Comparison of ENCODE assay signal across 8 cellular contexts in the genomic region with DNA sequence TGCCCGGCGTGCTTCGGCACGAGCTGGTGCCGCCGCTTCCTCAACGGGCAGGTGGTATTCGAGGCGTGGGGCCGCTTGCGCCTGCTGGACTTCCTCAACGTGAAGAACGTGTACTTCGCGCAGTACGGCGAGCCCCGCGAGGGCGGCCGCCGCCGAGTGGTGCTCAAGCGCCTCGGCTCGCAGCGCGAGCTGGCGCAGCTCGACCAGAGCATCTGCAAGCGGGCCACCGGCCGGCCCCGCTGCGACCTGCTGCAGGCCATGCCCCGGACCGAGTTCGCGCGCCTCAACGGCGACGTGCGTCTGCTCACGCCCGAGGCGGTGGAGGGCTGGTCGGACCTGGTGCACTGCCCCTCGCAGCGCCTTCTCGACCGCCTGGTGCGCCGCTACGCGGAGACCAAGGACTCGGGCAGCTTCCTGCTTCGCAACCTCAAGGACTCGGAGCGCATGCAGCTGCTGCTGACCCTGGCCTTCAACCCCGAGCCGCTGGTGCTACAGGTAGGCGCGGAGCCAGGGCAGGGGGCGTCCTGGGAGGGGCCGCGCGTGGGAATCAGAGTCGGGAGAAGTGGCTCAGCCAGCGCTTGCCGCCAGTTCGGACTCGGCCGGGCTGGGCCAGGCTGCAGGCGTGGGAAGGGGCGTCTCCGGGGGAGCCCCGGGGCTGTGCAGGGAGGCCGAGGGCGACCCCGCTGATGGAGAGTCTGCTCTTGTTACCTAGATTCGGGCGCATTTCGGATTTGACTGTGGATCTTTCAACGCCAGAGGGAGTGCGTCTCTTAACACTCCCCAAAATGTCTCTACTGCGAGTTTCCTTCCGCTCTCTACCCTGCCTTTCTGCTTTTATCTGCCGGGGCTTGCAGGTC. TPM values are rescaled to one million over a fixed set of nuclear protein-coding genes. Genes with fewer than 3 reads are reported as not detected.
DNase-seq lines count a peak whose midpoint lies in the region; ATAC-seq and TF ChIP-seq lines count a peak whose summit lies in the region.

No MANE protein-coding gene starts in this region.

- intact Hi-C loops in aorta (cut with DNase I) = loop anchor here in 1 of 2 donors (10.0 kb wide), 1 partner anchor 142 kb away; no protein-coding TSS in a partner anchor

- peak; percentile 55 for TF ChIP-seq CTCF in hepatocyte (IDR thresholded peaks at IDR 0.05; ENCODE audit: poor library complexity)

- peaks cover 25% of the 10 kb centered on the region for H3K4me1 ChIP-seq in hepatocyte (ENCODE audit: insufficient read depth)
- peaks cover 3% of the 10 kb centered on the region for H3K4me1 ChIP-seq in rectal smooth muscle tissue (ENCODE audit: control insufficient read depth, insufficient read depth, low read length)
- H3K4me1 ChIP-seq in aorta (ENCODE audit: control insufficient read depth in 1 of 2, insufficient read depth in 2 of 2, low read length in 2 of 2) = peaks cover 0 to 1% of the 10 kb centered on the region in 2 donors

- H3K4me2 ChIP-seq in hepatocyte = peak overlapping the region; percentile 73

- peak overlapping the region; percentile 74 for H2AFZ ChIP-seq in hepatocyte

- DNase-seq in NCI-H146 (lab: John Stamatoyannopoulos, UW) (peak; percentile 97), astrocyte of the hippocampus (ENCODE audit: low read depth, low spot score) (peak; percentile 90), hepatocyte (ENCODE audit: low spot score) (peak; percentile 86), aorta (peak; percentile 89 to 90)
- peak; percentile 64 for DNase-seq in T-helper 2 cell treated with Interferon-gamma antibody and Interleukin-4, amounts not matched to agents 5 μg/mL and 100 μg/mL, for 36 hours (ENCODE audit: low spot score)

- peak overlapping the region; percentile 74 for H3K9ac ChIP-seq in rectal smooth muscle tissue (ENCODE audit: low read length)

- no peaks in the 10 kb centered on the region for H4K20me1 ChIP-seq in hepatocyte (ENCODE audit: insufficient read depth, poor library complexity, severe bottlenecking)

- H3K4me3 ChIP-seq in hepatocyte (peak overlapping the region; percentile 87), rectal smooth muscle tissue (ENCODE audit: low read length) (peak overlapping the region; percentile 81), aorta (ENCODE audit: low read length in 2 of 2) (peak overlapping the region; percentile 73 to 85)

- WGBS in hepatocyte (ENCODE audit: low lambda C conversion rate, missing lambda C conversion rate) = under 1% methylated on average over 75 of the region's 89 CpGs
- 0% methylated on average over 88 to 89 of the region's 89 CpGs for WGBS in aorta, 2 donors

- peak; percentile 28 for ATAC-seq in GM18499 (IDR thresholded peaks at IDR 0.05; ENCODE audit: insufficient read depth, unreplicated experiment)
- peak; percentile 30 for ATAC-seq in HG02885 (IDR thresholded peaks at IDR 0.05; ENCODE audit: poor library complexity, unreplicated experiment)
- ATAC-seq in aorta (ENCODE audit: low FRiP score) = peak; percentile 70

- no peaks in the 10 kb centered on the region for H3K9me2 ChIP-seq in hepatocyte (replicated peaks; ENCODE audit: insufficient read depth)

- H3K36me3 Mint-ChIP-seq in T-helper 2 cell treated with Interferon-gamma antibody and Interleukin-4, amounts not matched to agents 5 μg/mL and 100 μg/mL, for 36 hours (ENCODE audit: low read depth) = no peaks in the 10 kb centered on the region

- peaks cover 51% of the 10 kb centered on the region for H3K79me2 ChIP-seq in hepatocyte

- peaks cover 29% of the 10 kb centered on the region for H3K4me1 Mint-ChIP-seq in T-helper 2 cell treated with Interferon-gamma antibody and Interleukin-4, amounts not matched to agents 5 μg/mL and 100 μg/mL, for 36 hours (ENCODE audit: low read depth)

- no peaks in the 10 kb centered on the region for H3K27me3 ChIP-seq in hepatocyte
- no peaks in the 10 kb centered on the region for H3K27me3 ChIP-seq in rectal smooth muscle tissue (ENCODE audit: control insufficient read depth, insufficient read depth, low read length)
- no peaks in the 10 kb centered on the region for H3K27me3 ChIP-seq in aorta (ENCODE audit: control insufficient read depth in 1 of 2, insufficient read depth in 2 of 2, low read length in 1 of 2)

- H3K27ac ChIP-seq in hepatocyte (peak overlapping the region; percentile 93), rectal smooth muscle tissue (ENCODE audit: low read depth, low read length) (peak overlapping the region; percentile 94), aorta (ENCODE audit: low read depth in 1 of 2, low read length in 2 of 2) (peak overlapping the region; percentile 36 to 98)

- no peaks in the 10 kb centered on the region for H3K9me3 Mint-ChIP-seq in T-helper 2 cell treated with Interferon-gamma antibody and Interleukin-4, amounts not matched to agents 5 μg/mL and 100 μg/mL, for 36 hours

- no peaks in the 10 kb centered on the region for H3K9me3 ChIP-seq in hepatocyte (ENCODE audit: low read depth)
- no peaks in the 10 kb centered on the region for H3K9me3 ChIP-seq in aorta (ENCODE audit: control insufficient read depth, low read length)

- peak overlapping the region; percentile 92 for H3K4me3 Mint-ChIP-seq in T-helper 2 cell treated with Interferon-gamma antibody and Interleukin-4, amounts not matched to agents 5 μg/mL and 100 μg/mL, for 36 hours

- H3K36me3 ChIP-seq in hepatocyte (replicated peaks; ENCODE audit: insufficient read depth, low read depth) (no peaks in the 10 kb centered on the region), rectal smooth muscle tissue (ENCODE audit: control insufficient read depth, insufficient read depth, low read length) (no peaks in the 10 kb centered on the region), aorta (ENCODE audit: control insufficient read depth in 1 of 2, insufficient read depth in 2 of 2, low read length in 1 of 2) (no peaks in the 10 kb centered on the region)

- H3K27me3 Mint-ChIP-seq in T-helper 2 cell treated with Interferon-gamma antibody and Interleukin-4, amounts not matched to agents 5 μg/mL and 100 μg/mL, for 36 hours (ENCODE audit: low read depth) = peaks cover 19% of the 10 kb centered on the region

- H3K27ac Mint-ChIP-seq in T-helper 2 cell treated with Interferon-gamma antibody and Interleukin-4, amounts not matched to agents 5 μg/mL and 100 μg/mL, for 36 hours = peak overlapping the region; percentile 97

RNA-seq across cellular contexts. Expression of a gene that starts 1.1 kb away (rescaled TPM):
- total RNA-seq in hepatocyte = 87.2 and 90.8 TPM in 2 replicates
- 45.8 and 46.1 TPM in 2 replicates for polyA plus RNA-seq in hepatocyte
- total RNA-seq in aorta = 10 to 100 TPM; 30.2 to 36.1 TPM
- 10 to 100 TPM; 12.8 to 13.8 TPM for polyA plus RNA-seq in aorta

Comparison
In these comparisons a context has a peak if more than half of its experiments do, and no peak if none do; other contexts are left out.
1. Peak in every context shown above with its lines: DNase-seq, ATAC-seq, H3K4me3 ChIP-seq and H3K27ac ChIP-seq.